19 cellular contexts compared by ENCODE assay signal in genomic region chr19:50481351-50482149, GRCh38. TPM values are rescaled to one million over a fixed set of nuclear protein-coding genes. Genes with fewer than 3 reads are reported as not detected.
DNase-seq lines count a peak whose midpoint lies in the region; ATAC-seq lines count a peak whose summit lies in the region.
"Had no signal": no experiment of that assay in that cellular context is flagged by ENCODE, and none has a peak within 500 bp of the region (broad histone marks: within the 10 kb centered on the region; RNA-seq: fewer than 3 reads in every experiment).

No MANE protein-coding gene starts in this region.

- H3K36me3 ChIP-seq in BLaER1 treated with 17β-estradiol and CSF1 and Interleukin-3, amounts not matched to agents 10 nM and 100 nM: no peaks in the 10 kb centered on the region

- H3K27me3 ChIP-seq in BLaER1 treated with 17β-estradiol and CSF1 and Interleukin-3, amounts not matched to agents 10 nM and 100 nM: peaks cover 15 to 21% (median 20%) of the 10 kb centered on the region in 11 experiments

- H3K36me3 Mint-ChIP-seq in activated T-helper 17 cell treated with anti-CD3 and anti-CD28 coated beads, Interleukin-2, amount 50 U/mL, for 72 hours (ENCODE audit: low read depth): peaks cover 74% of the 10 kb centered on the region
- peaks cover 72% of the 10 kb centered on the region for H3K36me3 Mint-ChIP-seq in stimulated activated effector memory CD8-positive, alpha-beta T cell treated with anti-CD3 and anti-CD28 coated beads, Interleukin-12 subunit alpha, Interleukin-12 subunit beta, amount 100 ng/mL, for 72 hours
- H3K36me3 Mint-ChIP-seq in activated T-cell treated with anti-CD3 and anti-CD28 coated beads, Interleukin-2, amount 50 U/mL, for 72 hours (ENCODE audit: insufficient read depth in 2 of 2): peaks cover 7 to 16% of the 10 kb centered on the region in 2 donors

- H3K4me1 ChIP-seq in BLaER1 treated with 17β-estradiol and CSF1 and Interleukin-3, amounts not matched to agents 10 nM and 100 nM: peaks cover 8 to 52% (median 38%) of the 10 kb centered on the region in 10 experiments; a peak in 19 of 20 replicates

- no peaks in the 10 kb centered on the region for H3K27me3 Mint-ChIP-seq in activated T-helper 17 cell treated with anti-CD3 and anti-CD28 coated beads, Interleukin-2, amount 50 U/mL, for 72 hours
- H3K27me3 Mint-ChIP-seq in activated T-cell treated with anti-CD3 and anti-CD28 coated beads, Interleukin-2, amount 50 U/mL, for 72 hours (ENCODE audit: low read depth): no peaks in the 10 kb centered on the region

- no peak for ATAC-seq in activated T-helper 17 cell treated with anti-CD3 and anti-CD28 coated beads, Interleukin-2, amount 50 U/mL, for 72 hours (replicated peaks)
- no peak for ATAC-seq in stimulated activated effector memory CD8-positive, alpha-beta T cell treated with anti-CD3 and anti-CD28 coated beads, Interleukin-12 subunit alpha, Interleukin-12 subunit beta, amount 100 ng/mL, for 72 hours
- ATAC-seq in activated T-cell treated with anti-CD3 and anti-CD28 coated beads, Interleukin-2, amount 50 U/mL, for 72 hours (replicated peaks in 1 of 2): no peak
- ATAC-seq in GM21717 (IDR thresholded peaks at IDR 0.05; ENCODE audit: unreplicated experiment): no peak

- no peaks in the 10 kb centered on the region for H3K9me3 Mint-ChIP-seq in activated T-helper 17 cell treated with anti-CD3 and anti-CD28 coated beads, Interleukin-2, amount 50 U/mL, for 72 hours
- H3K9me3 Mint-ChIP-seq in stimulated activated effector memory CD8-positive, alpha-beta T cell treated with anti-CD3 and anti-CD28 coated beads, Interleukin-12 subunit alpha, Interleukin-12 subunit beta, amount 100 ng/mL, for 72 hours: no peaks in the 10 kb centered on the region
- peaks cover 0 to 2% of the 10 kb centered on the region in 2 donors for H3K9me3 Mint-ChIP-seq in activated T-cell treated with anti-CD3 and anti-CD28 coated beads, Interleukin-2, amount 50 U/mL, for 72 hours

- H3K4me3 ChIP-seq in BLaER1 treated with 17β-estradiol and CSF1 and Interleukin-3, amounts not matched to agents 10 nM and 100 nM: no peak overlapping the region

- DNase-seq in mesenteric fat pad (ENCODE audit: low spot score) (peak; percentile 86), GDM1 (lab: John Stamatoyannopoulos, UW) (no peak)
- no peak for DNase-seq in stimulated activated effector memory CD8-positive, alpha-beta T cell treated with anti-CD3 and anti-CD28 coated beads, Interleukin-12 subunit alpha, Interleukin-12 subunit beta, amount 100 ng/mL, for 72 hours (ENCODE audit: low spot score in 2 of 2)
- no peak for DNase-seq in activated T-cell treated with anti-CD3 and anti-CD28 coated beads, Interleukin-2, amount 50 U/mL, for 72 hours
- DNase-seq: DMS79; KBM-7; NCI-H1105 treated with DMSO at 0.1 percent for 48 hours; NCI-H1694 treated with DMSO at 0.1 percent for 48 hours; NCI-H510A; NCI-H748 treated with DMSO at 0.1 percent for 48 hours; NK-92 treated with Interleukin-12 subunit alpha and Interleukin-12 subunit beta, amount 100 ng/mL, for 24 hours; OCI-M1; SIG-M5 had no signal

- H3K4me1 Mint-ChIP-seq in activated T-helper 17 cell treated with anti-CD3 and anti-CD28 coated beads, Interleukin-2, amount 50 U/mL, for 72 hours: peaks cover 10% of the 10 kb centered on the region
- peaks cover 42% of the 10 kb centered on the region for H3K4me1 Mint-ChIP-seq in stimulated activated effector memory CD8-positive, alpha-beta T cell treated with anti-CD3 and anti-CD28 coated beads, Interleukin-12 subunit alpha, Interleukin-12 subunit beta, amount 100 ng/mL, for 72 hours
- H3K4me1 Mint-ChIP-seq in activated T-cell treated with anti-CD3 and anti-CD28 coated beads, Interleukin-2, amount 50 U/mL, for 72 hours (ENCODE audit: low read depth): peaks cover 21% of the 10 kb centered on the region

- H3K9me3 ChIP-seq in BLaER1 treated with 17β-estradiol and CSF1 and Interleukin-3, amounts not matched to agents 10 nM and 100 nM (replicated peaks in 1 of 11): peaks cover 4 to 9% (median 5%) of the 10 kb centered on the region in 11 experiments; a peak in 19 of 22 replicates

- H3K4me3 Mint-ChIP-seq in activated T-helper 17 cell treated with anti-CD3 and anti-CD28 coated beads, Interleukin-2, amount 50 U/mL, for 72 hours: no peak overlapping the region
- no peak overlapping the region for H3K4me3 Mint-ChIP-seq in stimulated activated effector memory CD8-positive, alpha-beta T cell treated with anti-CD3 and anti-CD28 coated beads, Interleukin-12 subunit alpha, Interleukin-12 subunit beta, amount 100 ng/mL, for 72 hours
- H3K4me3 Mint-ChIP-seq in activated T-cell treated with anti-CD3 and anti-CD28 coated beads, Interleukin-2, amount 50 U/mL, for 72 hours: no peak overlapping the region

- H4K20me1 ChIP-seq in BLaER1 treated with 17β-estradiol and CSF1 and Interleukin-3, amounts not matched to agents 10 nM and 100 nM: no peaks in the 10 kb centered on the region; a peak in 2 of 22 replicates

- peak overlapping the region; percentile 19 for H3K27ac Mint-ChIP-seq in activated T-helper 17 cell treated with anti-CD3 and anti-CD28 coated beads, Interleukin-2, amount 50 U/mL, for 72 hours
- H3K27ac Mint-ChIP-seq in stimulated activated effector memory CD8-positive, alpha-beta T cell treated with anti-CD3 and anti-CD28 coated beads, Interleukin-12 subunit alpha, Interleukin-12 subunit beta, amount 100 ng/mL, for 72 hours: peak overlapping the region; percentile 81
- no peak overlapping the region for H3K27ac Mint-ChIP-seq in activated T-cell treated with anti-CD3 and anti-CD28 coated beads, Interleukin-2, amount 50 U/mL, for 72 hours

- H3K9ac ChIP-seq in BLaER1 treated with 17β-estradiol and CSF1 and Interleukin-3, amounts not matched to agents 10 nM and 100 nM: peak overlapping the region in 8 of 11 experiments; percentile 11 to 65 (median 43); a peak in 10 of 22 replicates

- peak overlapping the region in 7 of 11 experiments; percentile 19 to 44 (median 26); a peak in 11 of 22 replicates for H3K4me2 ChIP-seq in BLaER1 treated with 17β-estradiol and CSF1 and Interleukin-3, amounts not matched to agents 10 nM and 100 nM

- H3K27ac ChIP-seq in BLaER1 treated with 17β-estradiol and CSF1 and Interleukin-3, amounts not matched to agents 10 nM and 100 nM: peak overlapping the region in 6 of 11 experiments; percentile 19 to 49 (median 34); a peak in 7 of 22 replicates
- H3K27ac ChIP-seq: C4-2B had no signal

RNA-seq across cellular contexts. Expression of gene GARIN5A, which starts 4.9 kb away (rescaled TPM):
- total RNA-seq in activated T-helper 17 cell treated with anti-CD3 and anti-CD28 coated beads, Interleukin-2, amount 50 U/mL, for 72 hours: 1 to 10 TPM in 1 of 2 donors, under 1 TPM in 1; 0.39 to 1.2 TPM
- 0.35 TPM for total RNA-seq in mesenteric fat pad
- total RNA-seq in activated T-cell treated with anti-CD3 and anti-CD28 coated beads, Interleukin-2, amount 50 U/mL, for 72 hours: under 1 TPM in 1 of 2 donors, not detected in 1; 0.76 TPM
- total RNA-seq: RPMI7951 had no signal

RNA-seq across cellular contexts. Expression of gene EMC10, which starts 5.2 kb away (rescaled TPM):
- total RNA-seq in activated T-helper 17 cell treated with anti-CD3 and anti-CD28 coated beads, Interleukin-2, amount 50 U/mL, for 72 hours: 10 to 100 TPM; 31.3 to 57.8 TPM
- 53.3 TPM for total RNA-seq in mesenteric fat pad
- total RNA-seq in activated T-cell treated with anti-CD3 and anti-CD28 coated beads, Interleukin-2, amount 50 U/mL, for 72 hours: 10 to 100 TPM; 26.6 to 33.9 TPM

RNA-seq across cellular contexts. Expression of gene JOSD2, which starts 29.4 kb away (rescaled TPM):
- total RNA-seq in activated T-helper 17 cell treated with anti-CD3 and anti-CD28 coated beads, Interleukin-2, amount 50 U/mL, for 72 hours: 10 to 100 TPM; 37.5 to 45.8 TPM
- total RNA-seq in mesenteric fat pad: 44.9 TPM
- total RNA-seq in activated T-cell treated with anti-CD3 and anti-CD28 coated beads, Interleukin-2, amount 50 U/mL, for 72 hours: 10 to 100 TPM; 27.6 to 34.0 TPM

RNA-seq across cellular contexts. Expression of gene ASPDH, which starts 32.2 kb away (rescaled TPM):
- not detected for total RNA-seq in activated T-helper 17 cell treated with anti-CD3 and anti-CD28 coated beads, Interleukin-2, amount 50 U/mL, for 72 hours
- total RNA-seq in mesenteric fat pad: not detected
- not detected for total RNA-seq in activated T-cell treated with anti-CD3 and anti-CD28 coated beads, Interleukin-2, amount 50 U/mL, for 72 hours
- total RNA-seq: RPMI7951 had no signal

RNA-seq across cellular contexts. Expression of gene MYBPC2, which starts 48.9 kb away (rescaled TPM):
- total RNA-seq in activated T-helper 17 cell treated with anti-CD3 and anti-CD28 coated beads, Interleukin-2, amount 50 U/mL, for 72 hours: 1 to 10 TPM in 1 of 2 donors, under 1 TPM in 1; 0.28 to 4.6 TPM
- not detected for total RNA-seq in mesenteric fat pad
- 1 to 10 TPM in 1 of 2 donors, under 1 TPM in 1; 0.86 to 1.3 TPM for total RNA-seq in activated T-cell treated with anti-CD3 and anti-CD28 coated beads, Interleukin-2, amount 50 U/mL, for 72 hours
- total RNA-seq: A673, RPMI7951 had no signal
